In genomic region chr7:140016540-140016939, GRCh38 we compare ENCODE assay signal across 23 cellular contexts.
"Had no signal": no experiment of that assay in that cellular context is flagged by ENCODE, and none has a peak within 500 bp of the region (broad histone marks: within the 10 kb centered on the region; RNA-seq: fewer than 3 reads in every experiment).

No MANE protein-coding gene starts in this region.

- H3K9me3 Mint-ChIP-seq: memory B cell; mesothelial cell of epicardium; naive B cell; natural killer cell treated with Interleukin-12 subunit alpha and Interleukin-12 subunit beta and Interleukin-15 and Interleukin-18, amount 100 ng/mL, for 72 hours; neural crest cell; stimulated activated naive B cell treated with anti-CD40 and anti-IgM and Interleukin-4, amounts not matched to agents 10 μg/mL and 1 μg/mL and 100 μg/mL, for 72 hours; stimulated activated naive CD8-positive, alpha-beta T cell treated with anti-CD3 and anti-CD28 coated beads, Interleukin-15, Interleukin-2, amounts not matched to agents 100 ng/mL and 50 ng/mL, for 24 hours had no signal

- H3K36me3 Mint-ChIP-seq: mesothelial cell of epicardium; naive B cell; natural killer cell treated with Interleukin-12 subunit alpha and Interleukin-12 subunit beta and Interleukin-15 and Interleukin-18, amount 100 ng/mL, for 72 hours had no signal

- H3K4me3 ChIP-seq: coronary artery, dorsolateral prefrontal cortex, lung, mucosa of descending colon, prostate gland, right atrium auricular region, skin epidermis, transverse colon, vagina had no signal

- H3K27me3 ChIP-seq: dorsolateral prefrontal cortex, right atrium auricular region, transverse colon, vagina had no signal

- H2AFZ ChIP-seq: parathyroid adenoma had no signal

- H3K9me3 ChIP-seq: mucosa of descending colon, prostate gland, right atrium auricular region, transverse colon, vagina had no signal

- H3K4me1 Mint-ChIP-seq: mesothelial cell of epicardium, neural crest cell had no signal

- H3K27me3 Mint-ChIP-seq: natural killer cell treated with Interleukin-12 subunit alpha and Interleukin-12 subunit beta and Interleukin-15 and Interleukin-18, amount 100 ng/mL, for 72 hours; stimulated activated naive B cell treated with anti-CD40 and anti-IgM and Interleukin-4, amounts not matched to agents 10 μg/mL and 1 μg/mL and 100 μg/mL, for 72 hours; stimulated activated naive CD8-positive, alpha-beta T cell treated with anti-CD3 and anti-CD28 coated beads, Interleukin-15, Interleukin-2, amounts not matched to agents 100 ng/mL and 50 ng/mL, for 24 hours had no signal

- DNase-seq: dorsolateral prefrontal cortex; effector CD4-positive, alpha-beta T cell; head of caudate nucleus; mucosa of descending colon; naive B cell; stimulated activated CD4-positive, alpha-beta T cell treated with anti-CD3 and anti-CD28 coated beads, Interleukin-15, amount 100 ng/mL, for 24 hours; stimulated activated CD4-positive, alpha-beta T cell treated with anti-CD3 and anti-CD28 coated beads, Interleukin-2, amount 100 ng/mL, for 48 hours; stimulated activated naive B cell treated with anti-CD40 and anti-IgM and Interleukin-4, amounts not matched to agents 10 μg/mL and 1 μg/mL and 100 μg/mL, for 72 hours; transverse colon had no signal

- H3K27ac Mint-ChIP-seq: memory B cell; mesothelial cell of epicardium; natural killer cell treated with Interleukin-12 subunit alpha and Interleukin-12 subunit beta and Interleukin-15 and Interleukin-18, amount 100 ng/mL, for 72 hours; stimulated activated naive B cell treated with anti-CD40 and anti-IgM and Interleukin-4, amounts not matched to agents 10 μg/mL and 1 μg/mL and 100 μg/mL, for 72 hours; stimulated activated naive CD8-positive, alpha-beta T cell treated with anti-CD3 and anti-CD28 coated beads, Interleukin-15, Interleukin-2, amounts not matched to agents 100 ng/mL and 50 ng/mL, for 24 hours had no signal

- H3K27ac ChIP-seq: coronary artery, dorsolateral prefrontal cortex, parathyroid adenoma, prostate gland, right atrium auricular region, skin epidermis, transverse colon, vagina had no signal

- H3K4me1 ChIP-seq: parathyroid adenoma, prostate gland, right atrium auricular region, transverse colon, vagina had no signal

- H3K79me2 ChIP-seq: parathyroid adenoma had no signal

- ATAC-seq: mucosa of descending colon; natural killer cell treated with Interleukin-12 subunit alpha and Interleukin-12 subunit beta and Interleukin-15 and Interleukin-18, amount 100 ng/mL, for 72 hours; stimulated activated naive B cell treated with anti-CD40 and anti-IgM and Interleukin-4, amounts not matched to agents 10 μg/mL and 1 μg/mL and 100 μg/mL, for 72 hours had no signal

- FAIRE-seq: frontal cortex, keratinocyte had no signal

- H3K36me3 ChIP-seq: prostate gland, right atrium auricular region, transverse colon, vagina had no signal

- H3K9ac ChIP-seq: parathyroid adenoma had no signal

- H3K4me3 Mint-ChIP-seq: memory B cell; mesothelial cell of epicardium; naive B cell; natural killer cell treated with Interleukin-12 subunit alpha and Interleukin-12 subunit beta and Interleukin-15 and Interleukin-18, amount 100 ng/mL, for 72 hours; neural crest cell; stimulated activated naive B cell treated with anti-CD40 and anti-IgM and Interleukin-4, amounts not matched to agents 10 μg/mL and 1 μg/mL and 100 μg/mL, for 72 hours; stimulated activated naive CD8-positive, alpha-beta T cell treated with anti-CD3 and anti-CD28 coated beads, Interleukin-15, Interleukin-2, amounts not matched to agents 100 ng/mL and 50 ng/mL, for 24 hours had no signal
